ENCODE assay signal across 18 cellular contexts in the genomic region with DNA sequence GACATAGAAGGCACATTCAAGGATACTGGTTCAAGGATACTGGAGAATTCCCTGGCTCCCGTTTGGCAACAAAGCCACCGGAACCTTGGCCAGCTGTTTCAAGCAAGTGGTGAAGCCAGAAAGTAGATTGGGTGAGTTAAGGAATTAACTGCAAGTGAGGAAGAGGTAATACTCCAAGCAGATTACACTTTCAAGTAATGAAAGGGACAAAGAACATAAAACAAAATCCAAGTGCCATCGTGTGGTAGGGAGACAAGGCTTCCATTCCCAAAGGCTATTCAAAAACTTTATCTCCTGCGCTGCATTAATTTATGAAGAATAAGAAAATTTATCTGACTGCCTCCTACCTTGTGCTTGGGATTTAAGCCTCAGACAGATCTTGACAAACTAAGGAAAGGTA. TPM values are rescaled to one million over a fixed set of nuclear protein-coding genes. Genes with fewer than 3 reads are reported as not detected.
DNase-seq lines count a peak whose midpoint lies in the region; ATAC-seq, FAIRE-seq and TF ChIP-seq lines count a peak whose summit lies in the region.
"Had no signal": no experiment of that assay in that cellular context is flagged by ENCODE, and none has a peak within 500 bp of the region (broad histone marks: within the 10 kb centered on the region; RNA-seq: fewer than 3 reads in every experiment).

No MANE protein-coding gene starts in this region.

- H3K4me3 ChIP-seq in HEK293 (ENCODE audit: low read depth, low read length) (no peak overlapping the region), body of pancreas (no peak overlapping the region), small intestine (ENCODE audit: low read depth in 1 of 2, low read length in 2 of 2) (no peak overlapping the region)
- H3K4me3 ChIP-seq: dorsolateral prefrontal cortex, upper lobe of left lung had no signal

- no peak for TF ChIP-seq CTCF in HEK293 (tag by site-specific recombination; IDR thresholded peaks at IDR 0.05)
- no peak for TF ChIP-seq CTCF in body of pancreas (IDR thresholded peaks at IDR 0.05)

- H3K27ac ChIP-seq in HEK293 (ENCODE audit: extremely low read depth, low read depth, low read length) (0 out of 2 replicates have a peak overlapping the region, but pooled peaks have one; percentile 3), body of pancreas (peak overlapping the region in 2 of 4 donors; percentile 2 to 51), small intestine (ENCODE audit: low read depth in 1 of 2, low read length in 1 of 2) (no peak overlapping the region)
- H3K27ac ChIP-seq: upper lobe of left lung had no signal

- no peak for DNase-seq in activated CD4-positive, alpha-beta T cell treated with anti-CD3 and anti-CD28 coated beads, Interleukin-2, amount 10 ng/mL, durations not matched to agents 24 days and 14 days
- no peak for DNase-seq in activated CD4-positive, alpha-beta T cell treated with anti-CD3 and anti-CD28 coated beads, Interleukin-2, amount 50 U/mL, for 4 hours
- DNase-seq in body of pancreas (peak in 1 of 4 donors; percentile 47), small intestine (peak; percentile 9), A172 (ENCODE audit: low spot score) (no peak)
- DNase-seq: activated CD4-positive, CD25-positive, alpha-beta regulatory T cell; DMS 273 treated with DMSO at 0.1 percent for 48 hours; dorsolateral prefrontal cortex; GOT3; KG1; NCI-H1436; NCI-H446; retina; stimulated activated CD8-positive, alpha-beta memory T cell treated with anti-CD3 and anti-CD28 coated beads, Interleukin-4, amount 100 ng/mL, for 48 hours; upper lobe of left lung had no signal

- H3K4me1 ChIP-seq in HEK293 (ENCODE audit: control insufficient read depth, insufficient read depth, low read length) (peaks cover 23% of the 10 kb centered on the region), body of pancreas (peaks cover 62% of the 10 kb centered on the region), small intestine (ENCODE audit: control insufficient read depth in 2 of 2, insufficient read depth in 1 of 2, low read depth in 1 of 2, low read length in 1 of 2) (peaks cover 10 to 24% of the 10 kb centered on the region in 2 donors)

- CTCF ChIA-PET in HEK293 (lab: Yijun Ruan, JAX) = interaction anchor here (0.6 kb wide), 1 partner anchor 194 kb away, joined by 3 read pairs; no protein-coding TSS in a partner anchor

- H3K9me3 ChIP-seq in HEK293 (ENCODE audit: control insufficient read depth, insufficient read depth, low read depth, low read length) (no peaks in the 10 kb centered on the region), body of pancreas (no peaks in the 10 kb centered on the region), small intestine (ENCODE audit: control insufficient read depth, low read depth) (no peaks in the 10 kb centered on the region)
- H3K9me3 ChIP-seq: upper lobe of left lung had no signal

- no peaks in the 10 kb centered on the region for H3K9me3 Mint-ChIP-seq in activated CD4-positive, alpha-beta T cell treated with anti-CD3 and anti-CD28 coated beads, Interleukin-2, amount 10 ng/mL, durations not matched to agents 24 days and 14 days

- 54 to 60% methylated on average over 4 of the region's 4 CpGs for WGBS in body of pancreas, 2 donors
- WGBS in small intestine, 3 donors = 45 to 72% (median 71%) methylated on average over 4 of the region's 4 CpGs

- H3K27me3 ChIP-seq in body of pancreas = no peaks in the 10 kb centered on the region
- H3K27me3 ChIP-seq in small intestine (ENCODE audit: control insufficient read depth in 2 of 2, insufficient read depth in 2 of 2, low read length in 2 of 2) = no peaks in the 10 kb centered on the region
- H3K27me3 ChIP-seq: dorsolateral prefrontal cortex, upper lobe of left lung had no signal

- H3K27me3 Mint-ChIP-seq in activated CD4-positive, alpha-beta T cell treated with anti-CD3 and anti-CD28 coated beads, Interleukin-2, amount 10 ng/mL, durations not matched to agents 24 days and 14 days = no peaks in the 10 kb centered on the region

- H3K36me3 Mint-ChIP-seq in activated CD4-positive, alpha-beta T cell treated with anti-CD3 and anti-CD28 coated beads, Interleukin-2, amount 10 ng/mL, durations not matched to agents 24 days and 14 days (ENCODE audit: low read depth) = peaks cover 52% of the 10 kb centered on the region

- H3K4me3 Mint-ChIP-seq in activated CD4-positive, alpha-beta T cell treated with anti-CD3 and anti-CD28 coated beads, Interleukin-2, amount 10 ng/mL, durations not matched to agents 24 days and 14 days = no peak overlapping the region

- H3K27ac Mint-ChIP-seq in activated CD4-positive, alpha-beta T cell treated with anti-CD3 and anti-CD28 coated beads, Interleukin-2, amount 10 ng/mL, durations not matched to agents 24 days and 14 days = peak overlapping the region; percentile 72

- no peak for TF ChIP-seq POLR2A in body of pancreas (IDR thresholded peaks at IDR 0.05)

- peaks cover 84% of the 10 kb centered on the region for H3K4me1 Mint-ChIP-seq in activated CD4-positive, alpha-beta T cell treated with anti-CD3 and anti-CD28 coated beads, Interleukin-2, amount 10 ng/mL, durations not matched to agents 24 days and 14 days

- ATAC-seq in body of pancreas (peak; percentile 10), GM19023 (IDR thresholded peaks at IDR 0.05; ENCODE audit: unreplicated experiment) (no peak), GM18511 (IDR thresholded peaks at IDR 0.05; ENCODE audit: unreplicated experiment) (no peak)

- FAIRE-seq in small intestine (lab: Jason Lieb, UNC) = no peak

- POLR2A ChIA-PET in HEK293 (lab: Yijun Ruan, JAX) = interaction anchor here (1.9 kb wide), 1 partner anchor 10 kb away, joined by 4 read pairs; no protein-coding TSS in a partner anchor

- H3K36me3 ChIP-seq in HEK293 (ENCODE audit: control insufficient read depth in 2 of 2, insufficient read depth in 1 of 2, low read length in 2 of 2) (peaks cover 0 to 4% of the 10 kb centered on the region in 2 experiments; a peak in 1 of 3 replicates), body of pancreas (replicated peaks in 1 of 2; ENCODE audit: insufficient read depth in 1 of 2, low read depth in 2 of 2) (no peaks in the 10 kb centered on the region), small intestine (ENCODE audit: control insufficient read depth in 2 of 2, insufficient read depth in 2 of 2, low read length in 2 of 2) (no peaks in the 10 kb centered on the region)

- intact Hi-C loops in activated CD4-positive, alpha-beta T cell treated with anti-CD3 and anti-CD28 coated beads, Interleukin-2, amount 10 ng/mL, durations not matched to agents 24 days and 14 days (cut with micrococcal nuclease) = no loop called here
- intact Hi-C loops in body of pancreas (cut with DNase I) = no loop called here

TF ChIP-seq in HEK293, 187 proteins besides CTCF, POLR2A, EP300 and RAD21:
- TF ChIP-seq ZNF133 (tag by site-specific recombination; IDR thresholded peaks at IDR 0.05) = peak; percentile 74
- TF ChIP-seq PRDM1 (tag by site-specific recombination; IDR thresholded peaks at IDR 0.05) = peak; percentile 59
- TF ChIP-seq ZNF394 (tag by site-specific recombination; IDR thresholded peaks at IDR 0.05; ENCODE audit: borderline replicate concordance) = no peak
- TF ChIP-seq ZXDB (tag by site-specific recombination; IDR thresholded peaks at IDR 0.05) = peak; percentile 4; the same call in 1 of the 2 replicates
- TF ChIP-seq, protein P1, sequence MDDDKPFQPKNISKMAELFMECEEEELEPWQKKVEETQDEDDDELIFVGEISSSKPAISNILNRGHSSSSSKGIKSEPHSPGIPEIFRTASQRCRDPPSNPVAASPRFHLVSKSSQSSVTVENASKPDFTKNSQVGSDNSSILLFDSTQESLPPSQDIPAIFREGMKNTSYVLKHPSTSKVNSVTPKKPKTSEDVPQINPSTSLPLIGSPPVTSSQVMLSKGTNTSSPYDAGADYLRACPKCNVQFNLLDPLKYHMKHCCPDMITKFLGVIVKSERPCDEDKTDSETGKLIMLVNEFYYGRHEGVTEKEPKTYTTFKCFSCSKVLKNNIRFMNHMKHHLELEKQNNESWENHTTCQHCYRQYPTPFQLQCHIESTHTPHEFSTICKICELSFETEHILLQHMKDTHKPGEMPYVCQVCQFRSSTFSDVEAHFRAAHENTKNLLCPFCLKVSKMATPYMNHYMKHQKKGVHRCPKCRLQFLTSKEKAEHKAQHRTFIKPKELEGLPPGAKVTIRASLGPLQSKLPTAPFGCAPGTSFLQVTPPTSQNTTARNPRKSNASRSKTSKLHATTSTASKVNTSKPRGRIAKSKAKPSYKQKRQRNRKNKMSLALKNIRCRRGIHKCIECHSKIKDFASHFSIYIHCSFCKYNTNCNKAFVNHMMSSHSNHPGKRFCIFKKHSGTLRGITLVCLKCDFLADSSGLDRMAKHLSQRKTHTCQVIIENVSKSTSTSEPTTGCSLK (tag by site-specific recombination; IDR thresholded peaks at IDR 0.05) = no peak
- TF ChIP-seq ZNF24 (tag by site-specific recombination; IDR thresholded peaks at IDR 0.05) = no peak
- TF ChIP-seq ZNF610 (tag by site-specific recombination; IDR thresholded peaks at IDR 0.05; ENCODE audit: borderline replicate concordance) = no peak
- TF ChIP-seq OSR2 (tag by site-specific recombination; IDR thresholded peaks at IDR 0.05) = peak; percentile 36; the same call in 1 of the 2 replicates

RNA-seq across cellular contexts. Expression of gene XPO6, which starts 27.8 kb away (rescaled TPM):
- total RNA-seq in activated CD4-positive, alpha-beta T cell treated with anti-CD3 and anti-CD28 coated beads, Interleukin-2, amount 10 ng/mL, durations not matched to agents 24 days and 14 days = 230 and 245 TPM in 2 replicates
- total RNA-seq in body of pancreas = 100 to 1,000 TPM in 1 of 2 donors, 10 to 100 TPM in 1; 54.7 to 103 TPM
- 10 to 100 TPM; 52.3 to 78.1 (median 61.0) TPM for polyA plus RNA-seq in small intestine
- 127 and 151 TPM in 2 replicates for total RNA-seq in A172 (2014; rRNA removed; shearing (Covaris generic))
